39 cellular contexts compared by ENCODE assay signal in genomic region chr13:24361138-24361537, GRCh38. TPM values are rescaled to one million over a fixed set of nuclear protein-coding genes. Genes with fewer than 3 reads are reported as not detected.
"Had no signal": no experiment of that assay in that cellular context is flagged by ENCODE, and none has a peak within 500 bp of the region (broad histone marks: within the 10 kb centered on the region; RNA-seq: fewer than 3 reads in every experiment).

No MANE protein-coding gene starts in this region.

- ATAC-seq: activated CD4-positive, CD25-positive, alpha-beta regulatory T cell treated with anti-CD3 and anti-CD28 coated beads, Interleukin-2, amount 50 U/mL, for 24 hours; activated CD8-positive, alpha-beta memory T cell treated with anti-CD3 and anti-CD28 coated beads, Interleukin-2, amount 10 ng/mL, durations not matched to agents 7 days and 5 days; activated CD8-positive, alpha-beta T cell treated with anti-CD3 and anti-CD28 coated beads, Interleukin-2, amount 10 ng/mL, durations not matched to agents 7 days and 5 days; activated naive CD8-positive, alpha-beta T cell treated with anti-CD3 and anti-CD28 coated beads, Interleukin-2, amount 50 U/mL, for 24 hours; body of pancreas; gastroesophageal sphincter; T-helper 17 cell had no signal

- H3K27ac Mint-ChIP-seq: activated B cell treated with CpG ODN at 0.5 μM for 24 hours; activated CD8-positive, alpha-beta memory T cell treated with anti-CD3 and anti-CD28 coated beads, Interleukin-2, amount 10 ng/mL, durations not matched to agents 7 days and 5 days; activated CD8-positive, alpha-beta T cell treated with anti-CD3 and anti-CD28 coated beads, Interleukin-2, amount 10 ng/mL, durations not matched to agents 7 days and 5 days; activated naive CD4-positive, alpha-beta T cell treated with anti-CD3 and anti-CD28 coated beads for 36 hours; activated naive CD4-positive, alpha-beta T cell treated with anti-CD3 and anti-CD28 coated beads, Interleukin-2, amount 50 U/mL, for 24 hours; activated naive CD8-positive, alpha-beta T cell treated with anti-CD3 and anti-CD28 coated beads for 36 hours; activated naive CD8-positive, alpha-beta T cell treated with anti-CD3 and anti-CD28 coated beads, Interleukin-2, amount 50 U/mL, for 24 hours; activated T-helper 1 cell treated with anti-CD3 and anti-CD28 coated beads, Interleukin-12 subunit alpha, Interleukin-12 subunit beta, Interleukin-2, Interleukin-4 antibody, amounts not matched to agents 30 ng/mL and 10 ng/mL and 1 ng/mL, durations not matched to agents 14 hours and 24 hours and 36 hours; activated T-helper 2 cell treated with anti-CD3 and anti-CD28 coated beads, Interferon-gamma antibody, Interleukin-2, Interleukin-4, amounts not matched to agents 10 μg/mL and 5 μg/mL and 100 μg/mL, durations not matched to agents 14 hours and 24 hours and 36 hours; T-helper 17 cell; T-helper 2 cell treated with Interferon-gamma antibody and Interleukin-4, amounts not matched to agents 5 μg/mL and 100 μg/mL, for 36 hours had no signal

- H3K27ac ChIP-seq: adrenal gland, body of pancreas, epithelial cell of prostate, esophagus squamous epithelium, gastroesophageal sphincter, WERI-Rb-1 had no signal

- H3K4me1 ChIP-seq: adrenal gland, body of pancreas, esophagus squamous epithelium, gastroesophageal sphincter had no signal

- H3K27me3 Mint-ChIP-seq: activated B cell treated with CpG ODN at 0.5 μM for 24 hours; activated CD8-positive, alpha-beta memory T cell treated with anti-CD3 and anti-CD28 coated beads, Interleukin-2, amount 10 ng/mL, durations not matched to agents 7 days and 5 days; activated naive CD4-positive, alpha-beta T cell treated with anti-CD3 and anti-CD28 coated beads, Interleukin-2, amount 50 U/mL, for 24 hours; activated naive CD8-positive, alpha-beta T cell treated with anti-CD3 and anti-CD28 coated beads for 36 hours; activated naive CD8-positive, alpha-beta T cell treated with anti-CD3 and anti-CD28 coated beads, Interleukin-2, amount 50 U/mL, for 24 hours had no signal

- H3K36me3 ChIP-seq: adrenal gland, esophagus squamous epithelium, gastroesophageal sphincter, WERI-Rb-1 had no signal

- DNase-seq: activated B cell treated with CpG ODN at 0.5 μM for 24 hours; activated CD4-positive, alpha-beta T cell treated with anti-CD3 and anti-CD28 coated beads for 48 hours; activated CD4-positive, alpha-beta T cell treated with anti-CD3 and anti-CD28 coated beads, Interleukin-2, amount 50 U/mL, for 1 hour; activated CD4-positive, alpha-beta T cell treated with anti-CD3 and anti-CD28 coated beads, Interleukin-2, amount 50 U/mL, for 48 hours; activated CD8-positive, alpha-beta memory T cell treated with anti-CD3 and anti-CD28 coated beads, Interleukin-2, amount 10 ng/mL, durations not matched to agents 7 days and 5 days; activated CD8-positive, alpha-beta memory T cell treated with anti-CD3 and anti-CD28 coated beads, Interleukin-2, amount 50 U/mL, for 4 hours; activated CD8-positive, alpha-beta T cell treated with anti-CD3 and anti-CD28 coated beads, Interleukin-2, amount 10 ng/mL, durations not matched to agents 7 days and 5 days; activated effector memory CD4-positive, alpha-beta T cell treated with anti-CD3 and anti-CD28 coated beads, Interleukin-2, amount 50 U/mL, for 16 hours; activated naive CD4-positive, alpha-beta T cell treated with anti-CD3 and anti-CD28 coated beads for 36 hours; activated naive CD8-positive, alpha-beta T cell treated with anti-CD3 and anti-CD28 coated beads for 36 hours; activated naive CD8-positive, alpha-beta T cell treated with anti-CD3 and anti-CD28 coated beads, Interleukin-2, amount 50 U/mL, for 24 hours; activated T-cell treated with anti-CD3 and anti-CD28 coated beads, Interleukin-2, amount 50 U/mL, for 1 hour; activated T-cell treated with anti-CD3 and anti-CD28 coated beads, Interleukin-2, amount 50 U/mL, for 48 hours; adrenal gland; amygdala; aorta; body of pancreas; caudate nucleus; effector CD8-positive, alpha-beta T cell; esophagus squamous epithelium; foreskin melanocyte; T-helper 1 cell; T-helper 17 cell; T1000; WERI-Rb-1 had no signal

- H3K9me3 ChIP-seq: adrenal gland, body of pancreas, esophagus squamous epithelium, gastroesophageal sphincter had no signal

- H3K4me1 Mint-ChIP-seq: activated B cell treated with CpG ODN at 0.5 μM for 24 hours; activated CD8-positive, alpha-beta memory T cell treated with anti-CD3 and anti-CD28 coated beads, Interleukin-2, amount 10 ng/mL, durations not matched to agents 7 days and 5 days; activated naive CD4-positive, alpha-beta T cell treated with anti-CD3 and anti-CD28 coated beads, Interleukin-2, amount 50 U/mL, for 24 hours; activated naive CD8-positive, alpha-beta T cell treated with anti-CD3 and anti-CD28 coated beads for 36 hours; activated naive CD8-positive, alpha-beta T cell treated with anti-CD3 and anti-CD28 coated beads, Interleukin-2, amount 50 U/mL, for 24 hours; T-helper 17 cell had no signal

- H3K27me3 ChIP-seq: adrenal gland, body of pancreas, esophagus squamous epithelium, gastroesophageal sphincter had no signal

- H3K4me3 ChIP-seq: adrenal gland, body of pancreas, esophagus squamous epithelium, gastroesophageal sphincter had no signal

- H3K4me3 Mint-ChIP-seq: activated B cell treated with CpG ODN at 0.5 μM for 24 hours; activated CD8-positive, alpha-beta memory T cell treated with anti-CD3 and anti-CD28 coated beads, Interleukin-2, amount 10 ng/mL, durations not matched to agents 7 days and 5 days; activated CD8-positive, alpha-beta T cell treated with anti-CD3 and anti-CD28 coated beads, Interleukin-2, amount 10 ng/mL, durations not matched to agents 7 days and 5 days; activated naive CD4-positive, alpha-beta T cell treated with anti-CD3 and anti-CD28 coated beads for 36 hours; activated naive CD4-positive, alpha-beta T cell treated with anti-CD3 and anti-CD28 coated beads, Interleukin-2, amount 50 U/mL, for 24 hours; activated naive CD8-positive, alpha-beta T cell treated with anti-CD3 and anti-CD28 coated beads for 36 hours; activated naive CD8-positive, alpha-beta T cell treated with anti-CD3 and anti-CD28 coated beads, Interleukin-2, amount 50 U/mL, for 24 hours; activated T-helper 1 cell treated with anti-CD3 and anti-CD28 coated beads, Interleukin-12 subunit alpha, Interleukin-12 subunit beta, Interleukin-2, Interleukin-4 antibody, amounts not matched to agents 30 ng/mL and 10 ng/mL and 1 ng/mL, durations not matched to agents 14 hours and 24 hours and 36 hours; T-helper 17 cell; T-helper 2 cell treated with Interferon-gamma antibody and Interleukin-4, amounts not matched to agents 5 μg/mL and 100 μg/mL, for 36 hours had no signal

- H3K9me3 Mint-ChIP-seq: activated B cell treated with CpG ODN at 0.5 μM for 24 hours; activated naive CD4-positive, alpha-beta T cell treated with anti-CD3 and anti-CD28 coated beads for 36 hours; activated naive CD4-positive, alpha-beta T cell treated with anti-CD3 and anti-CD28 coated beads, Interleukin-2, amount 50 U/mL, for 24 hours; activated naive CD8-positive, alpha-beta T cell treated with anti-CD3 and anti-CD28 coated beads for 36 hours; activated naive CD8-positive, alpha-beta T cell treated with anti-CD3 and anti-CD28 coated beads, Interleukin-2, amount 50 U/mL, for 24 hours; activated T-helper 1 cell treated with anti-CD3 and anti-CD28 coated beads, Interleukin-12 subunit alpha, Interleukin-12 subunit beta, Interleukin-2, Interleukin-4 antibody, amounts not matched to agents 30 ng/mL and 10 ng/mL and 1 ng/mL, durations not matched to agents 14 hours and 24 hours and 36 hours; activated T-helper 2 cell treated with anti-CD3 and anti-CD28 coated beads, Interferon-gamma antibody, Interleukin-2, Interleukin-4, amounts not matched to agents 10 μg/mL and 5 μg/mL and 100 μg/mL, durations not matched to agents 14 hours and 24 hours and 36 hours; T-helper 2 cell treated with Interferon-gamma antibody and Interleukin-4, amounts not matched to agents 5 μg/mL and 100 μg/mL, for 36 hours had no signal

RNA-seq across cellular contexts. Expression of gene C1QTNF9, which starts 51.8 kb away (rescaled TPM):
- total RNA-seq: activated B cell treated with CpG ODN at 0.5 μM for 24 hours; activated CD8-positive, alpha-beta memory T cell treated with anti-CD3 and anti-CD28 coated beads for 36 hours; activated CD8-positive, alpha-beta memory T cell treated with anti-CD3 and anti-CD28 coated beads, Interleukin-2, amount 10 ng/mL, durations not matched to agents 7 days and 5 days; activated CD8-positive, alpha-beta T cell treated with anti-CD3 and anti-CD28 coated beads, Interleukin-2, amount 10 ng/mL, durations not matched to agents 7 days and 5 days; activated naive CD4-positive, alpha-beta T cell treated with anti-CD3 and anti-CD28 coated beads for 36 hours; activated naive CD8-positive, alpha-beta T cell treated with anti-CD3 and anti-CD28 coated beads for 36 hours; activated T-helper 1 cell treated with anti-CD3 and anti-CD28 coated beads, Interleukin-12 subunit alpha, Interleukin-12 subunit beta, Interleukin-2, Interleukin-4 antibody, amounts not matched to agents 30 ng/mL and 10 ng/mL and 1 ng/mL, durations not matched to agents 14 hours and 24 hours and 36 hours; activated T-helper 2 cell treated with anti-CD3 and anti-CD28 coated beads, Interferon-gamma antibody, Interleukin-2, Interleukin-4, amounts not matched to agents 10 μg/mL and 5 μg/mL and 100 μg/mL, durations not matched to agents 14 hours and 24 hours and 36 hours; chondrocyte; dermis microvascular lymphatic vessel endothelial cell; endothelial cell of umbilical vein; esophagus squamous epithelium; fibroblast of lung; fibroblast of villous mesenchyme; glomerular endothelial cell; T-helper 17 cell had no signal
- polyA plus RNA-seq: endothelial cell of umbilical vein had no signal
